In the genomic region with DNA sequence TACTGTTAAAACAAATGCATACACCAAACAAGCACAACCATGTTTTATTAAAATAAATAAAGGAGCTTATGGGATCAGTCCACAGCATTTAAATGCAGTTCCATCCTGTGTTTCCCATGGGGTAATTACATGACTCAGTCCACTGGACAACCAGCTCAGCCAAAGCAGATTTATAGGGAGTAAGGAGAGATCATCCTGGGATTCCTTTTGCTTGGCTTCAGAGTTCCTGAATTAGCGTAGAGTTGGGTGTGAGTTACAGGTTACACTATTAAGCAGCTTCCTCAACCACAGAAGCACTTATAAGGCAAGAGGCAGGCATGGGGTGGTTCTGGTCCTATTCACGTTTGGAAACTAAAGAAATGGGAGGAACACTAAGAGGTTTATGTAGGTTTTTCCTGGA, we compare ENCODE assay signal across 16 cellular contexts.
A peak's percentile ranks its signal among the peaks of the same experiment; 100 is the strongest.
DNase-seq lines count a peak whose midpoint lies in the region; TF ChIP-seq lines count a peak whose summit lies in the region.
"Had no signal": no experiment of that assay in that cellular context is flagged by ENCODE, and none has a peak within 500 bp of the region (broad histone marks: within the 10 kb centered on the region; RNA-seq: fewer than 3 reads in every experiment).

No MANE protein-coding gene starts in this region.

- H3K27ac Mint-ChIP-seq in type B pancreatic cell = peak overlapping the region; percentile 94
- H3K27ac Mint-ChIP-seq: activated CD8-positive, alpha-beta T cell treated with anti-CD3 and anti-CD28 coated beads, Interleukin-2, amount 10 ng/mL, durations not matched to agents 7 days and 5 days; activated T-helper 17 cell treated with anti-CD3 and anti-CD28 coated beads, Interleukin-2, amount 50 U/mL, for 72 hours; immature natural killer cell had no signal

- H3K27me3 Mint-ChIP-seq in type B pancreatic cell = no peaks in the 10 kb centered on the region
- H3K27me3 Mint-ChIP-seq: activated T-helper 17 cell treated with anti-CD3 and anti-CD28 coated beads, Interleukin-2, amount 50 U/mL, for 72 hours had no signal

- peak overlapping the region; percentile 58; the same call in 1 of the 2 replicates for H3K9ac ChIP-seq in SK-N-SH

- no peaks in the 10 kb centered on the region for H3K9me3 ChIP-seq in SK-N-SH
- H3K9me3 ChIP-seq: suprapubic skin had no signal

- H3K27ac ChIP-seq in SK-N-SH (ENCODE audit: low read depth in 2 of 2, low read length in 1 of 2) = peak overlapping the region; percentile 6 to 88; a peak in 3 of 4 replicates
- H3K27ac ChIP-seq: C4-2B had no signal

- peaks cover 3% of the 10 kb centered on the region for H3K4me1 Mint-ChIP-seq in type B pancreatic cell (ENCODE audit: unreplicated experiment)
- H3K4me1 Mint-ChIP-seq: activated T-helper 17 cell treated with anti-CD3 and anti-CD28 coated beads, Interleukin-2, amount 50 U/mL, for 72 hours; immature natural killer cell had no signal

- POLR2A ChIA-PET in SK-N-SH (lab: Yijun Ruan, JAX) = no interaction called here

- H3F3A ChIP-seq in SK-N-SH (replicated peaks; ENCODE audit: insufficient read depth) = peaks cover 22% of the 10 kb centered on the region

- H3K36me3 ChIP-seq in SK-N-SH (replicated peaks in 1 of 2; ENCODE audit: control insufficient read depth in 1 of 2, insufficient read depth in 2 of 2, low read length in 1 of 2) = no peaks in the 10 kb centered on the region
- H3K36me3 ChIP-seq: suprapubic skin had no signal

- DNase-seq in H4 (ENCODE audit: low spot score) (peak; percentile 66), SK-N-SH (no peak), fibroblast of villous mesenchyme (ENCODE audit: low read depth) (peak; percentile 48), type B pancreatic cell (ENCODE audit: extremely low spot score, unreplicated experiment) (no peak), putamen (ENCODE audit: low spot score) (no peak), DMS79 treated with DMSO at 0.1 percent for 48 hours (lab: John Stamatoyannopoulos, UW) (no peak)
- DNase-seq in activated CD4-positive, alpha-beta T cell treated with anti-CD3 and anti-CD28 coated beads for 48 hours = no peak
- DNase-seq: activated CD8-positive, alpha-beta T cell treated with anti-CD3 and anti-CD28 coated beads, Interleukin-2, amount 10 ng/mL, durations not matched to agents 7 days and 5 days; immature natural killer cell; NCI-H1092; NCI-H2171 treated with DMSO at 0.1 percent for 48 hours; occipital lobe; stimulated activated CD4-positive, alpha-beta T cell treated with anti-CD3 and anti-CD28 coated beads, Interleukin-15, amount 100 ng/mL, for 24 hours had no signal

- H3K9me2 ChIP-seq in SK-N-SH = no peaks in the 10 kb centered on the region

- TF ChIP-seq CTCF in SK-N-SH (IDR thresholded peaks at IDR 0.05) (no peak), fibroblast of villous mesenchyme (IDR thresholded peaks at IDR 0.05; ENCODE audit: insufficient read depth, low read depth, low read length) (no peak), type B pancreatic cell (conservative IDR thresholded peaks at IDR 0.05) (no peak)

- H3K36me3 Mint-ChIP-seq in type B pancreatic cell = no peaks in the 10 kb centered on the region
- H3K36me3 Mint-ChIP-seq: immature natural killer cell had no signal

- no peak overlapping the region for H3K4me3 ChIP-seq in SK-N-SH (ENCODE audit: low read depth in 2 of 2, low read length in 1 of 2)
- H3K4me3 ChIP-seq in fibroblast of villous mesenchyme (ENCODE audit: low read depth, low read length) = no peak overlapping the region
- H3K4me3 ChIP-seq: suprapubic skin had no signal

- no peaks in the 10 kb centered on the region for H3K79me2 ChIP-seq in SK-N-SH (ENCODE audit: insufficient read depth)

- H3K27me3 ChIP-seq in SK-N-SH (ENCODE audit: insufficient read depth) = no peaks in the 10 kb centered on the region
- H3K27me3 ChIP-seq: suprapubic skin had no signal

- CTCF ChIA-PET in SK-N-SH (lab: Yijun Ruan, JAX) = no interaction called here

- TF ChIP-seq RAD21 in SK-N-SH (IDR thresholded peaks at IDR 0.05; ENCODE audit: low read length) = no peak

- H3K4me1 ChIP-seq in SK-N-SH (ENCODE audit: control insufficient read depth in 1 of 2, insufficient read depth in 2 of 2, low read depth in 1 of 2, low read length in 1 of 2) = peaks cover 0 to 11% of the 10 kb centered on the region in 2 experiments; a peak in 1 of 4 replicates

- 0 out of 2 replicates have a peak overlapping the region, but pooled peaks have one; percentile 12 for H3K4me2 ChIP-seq in SK-N-SH

- no peak overlapping the region for H3K4me3 Mint-ChIP-seq in type B pancreatic cell
- H3K4me3 Mint-ChIP-seq: activated CD8-positive, alpha-beta T cell treated with anti-CD3 and anti-CD28 coated beads, Interleukin-2, amount 10 ng/mL, durations not matched to agents 7 days and 5 days; activated T-helper 17 cell treated with anti-CD3 and anti-CD28 coated beads, Interleukin-2, amount 50 U/mL, for 72 hours; immature natural killer cell had no signal

- H3K9me3 Mint-ChIP-seq in type B pancreatic cell = no peaks in the 10 kb centered on the region

- 53% methylated on average over 2 of the region's 2 CpGs for WGBS in SK-N-SH (ENCODE audit: low lambda C conversion rate)

- H2AFZ ChIP-seq in SK-N-SH (ENCODE audit: low read depth) = no peak overlapping the region

- no peaks in the 10 kb centered on the region for H4K20me1 ChIP-seq in SK-N-SH (ENCODE audit: insufficient read depth)

- TF ChIP-seq EP300 in SK-N-SH (IDR thresholded peaks at IDR 0.05; ENCODE audit: borderline replicate concordance in 1 of 2, low read depth in 1 of 2, low read length in 1 of 2) = no peak

TF ChIP-seq in SK-N-SH, 30 proteins besides CTCF, POLR2A, EP300 and RAD21:
- TF ChIP-seq JUND (IDR thresholded peaks at IDR 0.05) (peak; percentile 6; the same call in 1 of the 2 replicates), RFX5 (IDR thresholded peaks at IDR 0.05; ENCODE audit: low read length) (no peak), YY1 (IDR thresholded peaks at IDR 0.05; ENCODE audit: low read depth) (no peak), FOSL2 (IDR thresholded peaks at IDR 0.05; ENCODE audit: borderline replicate concordance, low read depth) (0 out of 2 replicates have a peak, but pooled peaks have one; percentile 25), NFIC (IDR thresholded peaks at IDR 0.05; ENCODE audit: borderline replicate concordance) (no peak)
- TF ChIP-seq, protein P1, sequence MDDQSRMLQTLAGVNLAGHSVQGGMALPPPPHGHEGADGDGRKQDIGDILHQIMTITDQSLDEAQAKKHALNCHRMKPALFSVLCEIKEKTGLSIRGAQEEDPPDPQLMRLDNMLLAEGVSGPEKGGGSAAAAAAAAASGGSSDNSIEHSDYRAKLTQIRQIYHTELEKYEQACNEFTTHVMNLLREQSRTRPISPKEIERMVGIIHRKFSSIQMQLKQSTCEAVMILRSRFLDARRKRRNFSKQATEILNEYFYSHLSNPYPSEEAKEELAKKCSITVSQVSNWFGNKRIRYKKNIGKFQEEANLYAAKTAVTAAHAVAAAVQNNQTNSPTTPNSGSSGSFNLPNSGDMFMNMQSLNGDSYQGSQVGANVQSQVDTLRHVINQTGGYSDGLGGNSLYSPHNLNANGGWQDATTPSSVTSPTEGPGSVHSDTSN (IDR thresholded peaks at IDR 0.05) = peak; percentile 33; the same call in 1 of the 2 replicates
- TF ChIP-seq, protein P2, sequence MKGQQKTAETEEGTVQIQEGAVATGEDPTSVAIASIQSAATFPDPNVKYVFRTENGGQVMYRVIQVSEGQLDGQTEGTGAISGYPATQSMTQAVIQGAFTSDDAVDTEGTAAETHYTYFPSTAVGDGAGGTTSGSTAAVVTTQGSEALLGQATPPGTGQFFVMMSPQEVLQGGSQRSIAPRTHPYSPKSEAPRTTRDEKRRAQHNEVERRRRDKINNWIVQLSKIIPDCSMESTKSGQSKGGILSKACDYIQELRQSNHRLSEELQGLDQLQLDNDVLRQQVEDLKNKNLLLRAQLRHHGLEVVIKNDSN (IDR thresholded peaks at IDR 0.05; ENCODE audit: borderline replicate concordance, low read depth) = no peak
- TF ChIP-seq, protein P3, sequence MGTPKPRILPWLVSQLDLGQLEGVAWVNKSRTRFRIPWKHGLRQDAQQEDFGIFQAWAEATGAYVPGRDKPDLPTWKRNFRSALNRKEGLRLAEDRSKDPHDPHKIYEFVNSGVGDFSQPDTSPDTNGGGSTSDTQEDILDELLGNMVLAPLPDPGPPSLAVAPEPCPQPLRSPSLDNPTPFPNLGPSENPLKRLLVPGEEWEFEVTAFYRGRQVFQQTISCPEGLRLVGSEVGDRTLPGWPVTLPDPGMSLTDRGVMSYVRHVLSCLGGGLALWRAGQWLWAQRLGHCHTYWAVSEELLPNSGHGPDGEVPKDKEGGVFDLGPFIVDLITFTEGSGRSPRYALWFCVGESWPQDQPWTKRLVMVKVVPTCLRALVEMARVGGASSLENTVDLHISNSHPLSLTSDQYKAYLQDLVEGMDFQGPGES (IDR thresholded peaks at IDR 0.05; ENCODE audit: low read depth, low read length) = no peak

Comparison
In these comparisons a context has a peak if more than half of its experiments do, and no peak if none do; other contexts are left out.
1. DNase-seq: peak in H4 (single experiment) and fibroblast of villous mesenchyme (single experiment); none in SK-N-SH (single experiment), type B pancreatic cell (single experiment), putamen (single experiment), DMS79 treated with DMSO at 0.1 percent for 48 hours (single experiment) and activated CD4-positive, alpha-beta T cell treated with anti-CD3 and anti-CD28 coated beads for 48 hours (single experiment).